ENCODE assay signal across 24 cellular contexts in the genomic region with DNA sequence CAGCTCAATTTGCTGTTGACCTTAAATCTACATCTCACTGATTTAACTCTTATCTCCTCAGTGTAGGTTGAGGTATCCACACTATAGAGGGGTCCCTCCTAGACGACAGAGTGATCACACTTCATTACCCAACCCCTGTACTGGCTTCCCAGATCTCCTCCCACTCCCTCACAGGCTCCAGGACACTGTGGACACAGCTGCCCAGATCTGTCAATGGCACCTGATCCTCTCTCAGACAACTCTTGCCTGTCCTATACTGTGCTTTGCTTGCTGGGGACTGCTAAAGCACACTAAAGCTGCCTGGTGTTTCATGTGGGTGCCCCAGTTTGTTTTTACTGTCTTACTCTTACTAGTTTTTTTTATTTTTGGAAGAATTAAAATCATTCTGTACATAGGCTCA. TPM values are rescaled to one million over a fixed set of nuclear protein-coding genes. Genes with fewer than 3 reads are reported as not detected.
A peak's percentile ranks its signal among the peaks of the same experiment; 100 is the strongest.
DNase-seq lines count a peak whose midpoint lies in the region; FAIRE-seq and TF ChIP-seq lines count a peak whose summit lies in the region.
"Had no signal": no experiment of that assay in that cellular context is flagged by ENCODE, and none has a peak within 500 bp of the region (broad histone marks: within the 10 kb centered on the region; RNA-seq: fewer than 3 reads in every experiment).

No MANE protein-coding gene starts in this region.

- H3K4me1 ChIP-seq in kidney (ENCODE audit: control insufficient read depth in 1 of 2, insufficient read depth in 1 of 2, low read depth in 1 of 2, low read length in 2 of 2), result no peaks in the 10 kb centered on the region
- no peaks in the 10 kb centered on the region for H3K4me1 ChIP-seq in uterus
- H3K4me1 ChIP-seq: Peyer's patch had no signal

- DNase-seq in NCI-H82 (lab: John Stamatoyannopoulos, UW) (peak; percentile 0), NCI-H82 treated with DMSO at 0.1 percent for 48 hours (lab: John Stamatoyannopoulos, UW; ENCODE audit: unreplicated experiment) (no peak), NCI-H1092 treated with DMSO at 0.1 percent for 48 hours (lab: John Stamatoyannopoulos, UW) (peak; percentile 17), left kidney (ENCODE audit: low read depth, low spot score) (peak; percentile 2), kidney (no peak), SW480 (ENCODE audit: low spot score) (no peak), uterus (no peak)
- DNase-seq: CD4-positive, CD25-positive, alpha-beta regulatory T cell; DMS153; GM23248; H7; IMR-90; KG1; MM.1S; NCI-H1436; NCI-H187; NCI-H2107; NCI-H524; NCI-H774; Peyer's patch had no signal

- FAIRE-seq in kidney (lab: Jason Lieb, UNC), result no peak
- FAIRE-seq: GM18507 had no signal

- H3K27me3 ChIP-seq in uterus, result no peaks in the 10 kb centered on the region
- H3K27me3 ChIP-seq: BLaER1, Peyer's patch had no signal

- H3K27ac ChIP-seq in kidney (ENCODE audit: low read depth in 2 of 2, low read length in 2 of 2), result no peak overlapping the region
- no peak overlapping the region for H3K27ac ChIP-seq in uterus
- H3K27ac ChIP-seq: BLaER1, GM23248, Peyer's patch had no signal

- TF ChIP-seq POLR2A in uterus (IDR thresholded peaks at IDR 0.05), result no peak

- intact Hi-C loops in kidney (cut with DNase I) (no loop called here), uterus (cut with DNase I; ENCODE audit: low total_unique reads) (no loop called here)

- TF ChIP-seq CTCF in kidney (IDR thresholded peaks at IDR 0.05; ENCODE audit: borderline replicate concordance, extremely low read depth, insufficient read depth) (no peak), uterus (IDR thresholded peaks at IDR 0.05) (no peak)

- H3K9me3 ChIP-seq in kidney (ENCODE audit: control insufficient read depth in 1 of 2, low read length in 2 of 2), result no peaks in the 10 kb centered on the region
- H3K9me3 ChIP-seq in uterus, result no peaks in the 10 kb centered on the region
- H3K9me3 ChIP-seq: Peyer's patch had no signal

- no peak overlapping the region for H3K9ac ChIP-seq in kidney (ENCODE audit: low read length in 2 of 2)
- H3K9ac ChIP-seq: BLaER1, GM23248 had no signal

- H3K4me3 ChIP-seq in kidney (ENCODE audit: low read length in 2 of 2) (no peak overlapping the region), uterus (no peak overlapping the region)
- H3K4me3 ChIP-seq: BLaER1, GM23248, Peyer's patch had no signal

- H3K36me3 ChIP-seq in kidney (ENCODE audit: control insufficient read depth in 1 of 2, insufficient read depth in 2 of 2, low read length in 2 of 2) (no peaks in the 10 kb centered on the region), uterus (no peaks in the 10 kb centered on the region)
- H3K36me3 ChIP-seq: BLaER1, Peyer's patch had no signal

RNA-seq across cellular contexts. Expression of a gene that starts 27.9 kb away (rescaled TPM):
- total RNA-seq in kidney (1.1 TPM), uterus (1 to 10 TPM in 2 of 4 donors, not detected in 2; 1.5 to 2.9 TPM)
- not detected for polyA plus RNA-seq in kidney (ENCODE audit: insufficient read depth, low read depth, low replicate concordance)
- total RNA-seq: A172; CD4-positive, CD25-positive, alpha-beta regulatory T cell; G401 had no signal
- polyA plus RNA-seq: CD4-positive, CD25-positive, alpha-beta regulatory T cell; GM23248 had no signal

Comparison
In these comparisons a context has a peak if more than half of its experiments do, and no peak if none do; other contexts are left out.
1. DNase-seq: peak in NCI-H82 (single experiment), NCI-H1092 treated with DMSO at 0.1 percent for 48 hours (single experiment) and left kidney (single experiment); none in NCI-H82 treated with DMSO at 0.1 percent for 48 hours (single experiment), kidney (single experiment), SW480 (single experiment) and uterus (0 of 2).